11 cellular contexts compared by ENCODE assay signal in genomic region chr14:104117341-104118005, GRCh38. TPM values are rescaled to one million over a fixed set of nuclear protein-coding genes. Genes with fewer than 3 reads are reported as not detected.
DNase-seq lines count a peak whose midpoint lies in the region; ATAC-seq and TF ChIP-seq lines count a peak whose summit lies in the region.
"Had no signal": no experiment of that assay in that cellular context is flagged by ENCODE, and none has a peak within 500 bp of the region (broad histone marks: within the 10 kb centered on the region; RNA-seq: fewer than 3 reads in every experiment).

No MANE protein-coding gene starts in this region.

- H3K4me1 ChIP-seq in endodermal cell (ENCODE audit: control insufficient read depth, insufficient read depth, low read length) (no peaks in the 10 kb centered on the region), urinary bladder (ENCODE audit: insufficient read depth) (no peaks in the 10 kb centered on the region)

- no peaks in the 10 kb centered on the region for H3K9me3 Mint-ChIP-seq in endodermal cell
- H3K9me3 Mint-ChIP-seq in mesothelial cell of epicardium: no peaks in the 10 kb centered on the region
- H3K9me3 Mint-ChIP-seq in activated CD4-positive, alpha-beta T cell treated with anti-CD3 and anti-CD28 coated beads, Interleukin-2, amount 10 ng/mL, durations not matched to agents 24 days and 14 days: no peaks in the 10 kb centered on the region
- H3K9me3 Mint-ChIP-seq: activated CD4-positive, alpha-beta memory T cell treated with anti-CD3 and anti-CD28 coated beads for 36 hours had no signal

- H3K36me3 Mint-ChIP-seq in endodermal cell (ENCODE audit: low read depth) (no peaks in the 10 kb centered on the region), mesothelial cell of epicardium (no peaks in the 10 kb centered on the region)
- H3K36me3 Mint-ChIP-seq in activated CD4-positive, alpha-beta T cell treated with anti-CD3 and anti-CD28 coated beads, Interleukin-2, amount 10 ng/mL, durations not matched to agents 24 days and 14 days (ENCODE audit: low read depth): no peaks in the 10 kb centered on the region
- H3K36me3 Mint-ChIP-seq: activated CD4-positive, alpha-beta memory T cell treated with anti-CD3 and anti-CD28 coated beads for 36 hours had no signal

- H3K9me3 ChIP-seq in endodermal cell (ENCODE audit: control insufficient read depth, low read length): no peaks in the 10 kb centered on the region

- no peak overlapping the region for H3K27ac ChIP-seq in endodermal cell (ENCODE audit: low read depth, low read length)
- peak overlapping the region; percentile 47 for H3K27ac ChIP-seq in urinary bladder (ENCODE audit: low read depth)

- H3K27me3 ChIP-seq in endodermal cell (ENCODE audit: control insufficient read depth, insufficient read depth, low read length, poor library complexity, severe bottlenecking): peaks cover 73% of the 10 kb centered on the region

- intact Hi-C loops in activated CD4-positive, alpha-beta T cell treated with anti-CD3 and anti-CD28 coated beads, Interleukin-2, amount 10 ng/mL, durations not matched to agents 24 days and 14 days (cut with micrococcal nuclease): no loop called here

- H3K4me3 Mint-ChIP-seq in endodermal cell: no peak overlapping the region
- peak overlapping the region; percentile 62 for H3K4me3 Mint-ChIP-seq in mesothelial cell of epicardium
- no peak overlapping the region for H3K4me3 Mint-ChIP-seq in activated CD4-positive, alpha-beta T cell treated with anti-CD3 and anti-CD28 coated beads, Interleukin-2, amount 10 ng/mL, durations not matched to agents 24 days and 14 days
- H3K4me3 Mint-ChIP-seq: activated CD4-positive, alpha-beta memory T cell treated with anti-CD3 and anti-CD28 coated beads for 36 hours had no signal

- TF ChIP-seq CTCF in endodermal cell (conservative IDR thresholded peaks at IDR 0.05): peak; percentile 20
- no peak for TF ChIP-seq CTCF in mesothelial cell of epicardium (IDR thresholded peaks at IDR 0.05; ENCODE audit: unreplicated experiment)

- ATAC-seq in GM19023 (IDR thresholded peaks at IDR 0.05; ENCODE audit: unreplicated experiment) (no peak), GM18870 (IDR thresholded peaks at IDR 0.05; ENCODE audit: unreplicated experiment) (no peak)

- WGBS in endodermal cell (ENCODE audit: insufficient coverage in 1 of 2, insufficient read length in 1 of 2), 2 experiments: 24 to 26% methylated on average over 34 to 71 of the region's 71 CpGs
- 5% methylated on average over 71 of the region's 71 CpGs for WGBS in urinary bladder

- no peak overlapping the region for H3K27ac Mint-ChIP-seq in endodermal cell
- peak overlapping the region; percentile 21 for H3K27ac Mint-ChIP-seq in mesothelial cell of epicardium
- H3K27ac Mint-ChIP-seq in activated CD4-positive, alpha-beta T cell treated with anti-CD3 and anti-CD28 coated beads, Interleukin-2, amount 10 ng/mL, durations not matched to agents 24 days and 14 days: no peak overlapping the region
- H3K27ac Mint-ChIP-seq: activated CD4-positive, alpha-beta memory T cell treated with anti-CD3 and anti-CD28 coated beads for 36 hours had no signal

- H3K4me3 ChIP-seq in endodermal cell (ENCODE audit: low read length) (no peak overlapping the region), urinary bladder (ENCODE audit: low read depth, low read length) (peak overlapping the region; percentile 42)

- peak; percentile 1 for DNase-seq in stimulated activated CD4-positive, alpha-beta T cell treated with anti-CD3 and anti-CD28 coated beads, Interleukin-15, amount 100 ng/mL, for 24 hours
- no peak for DNase-seq in stimulated activated CD4-positive, alpha-beta T cell treated with anti-CD3 and anti-CD28 coated beads, Interleukin-2, amount 100 ng/mL, for 48 hours
- DNase-seq in endodermal cell (peak; percentile 67), mesothelial cell of epicardium (ENCODE audit: low spot score in 2 of 2, unreplicated experiment in 2 of 2) (peak; percentile 19 to 44)
- no peak for DNase-seq in activated CD4-positive, alpha-beta T cell treated with anti-CD3 and anti-CD28 coated beads, Interleukin-2, amount 10 ng/mL, durations not matched to agents 24 days and 14 days
- DNase-seq: activated CD4-positive, alpha-beta memory T cell treated with anti-CD3 and anti-CD28 coated beads for 36 hours; NCI-H1694; SHP77 had no signal

- H3K4me1 Mint-ChIP-seq in endodermal cell: no peaks in the 10 kb centered on the region
- H3K4me1 Mint-ChIP-seq in mesothelial cell of epicardium: peaks cover 10% of the 10 kb centered on the region
- H3K4me1 Mint-ChIP-seq in activated CD4-positive, alpha-beta T cell treated with anti-CD3 and anti-CD28 coated beads, Interleukin-2, amount 10 ng/mL, durations not matched to agents 24 days and 14 days: no peaks in the 10 kb centered on the region

- H3K27me3 Mint-ChIP-seq in endodermal cell (ENCODE audit: insufficient read depth): peaks cover 65% of the 10 kb centered on the region
- peaks cover 58% of the 10 kb centered on the region for H3K27me3 Mint-ChIP-seq in mesothelial cell of epicardium (ENCODE audit: low read depth)
- H3K27me3 Mint-ChIP-seq in activated CD4-positive, alpha-beta T cell treated with anti-CD3 and anti-CD28 coated beads, Interleukin-2, amount 10 ng/mL, durations not matched to agents 24 days and 14 days: peaks cover 23% of the 10 kb centered on the region

- H3K9ac ChIP-seq in endodermal cell (ENCODE audit: extremely low read depth, low read length, poor library complexity, severe bottlenecking): no peak overlapping the region

- no peaks in the 10 kb centered on the region for H3K36me3 ChIP-seq in endodermal cell (ENCODE audit: control insufficient read depth, insufficient read depth, low read length)
- no peaks in the 10 kb centered on the region for H3K36me3 ChIP-seq in urinary bladder (ENCODE audit: insufficient read depth)

RNA-seq across cellular contexts. Expression of gene KIF26A, which starts 20.9 kb away (rescaled TPM):
- total RNA-seq in endodermal cell (10 to 100 TPM; 36.7 to 54.8 TPM), mesothelial cell of epicardium (18.4 to 20.0 TPM (median 19.4 TPM) in 3 replicates), urinary bladder (8.5 TPM)
- 9.9 TPM for polyA plus RNA-seq in endodermal cell (2013, experiment 1 of 2)
- 8.4 TPM for polyA plus RNA-seq in endodermal cell (2013, experiment 2 of 2)
- 5.7 TPM for polyA plus RNA-seq in urinary bladder
- total RNA-seq in activated CD4-positive, alpha-beta T cell treated with anti-CD3 and anti-CD28 coated beads, Interleukin-2, amount 10 ng/mL, durations not matched to agents 24 days and 14 days: 0.24 and 0.26 TPM in 2 replicates

RNA-seq across cellular contexts. Expression of gene ASPG, which starts 32.0 kb away (rescaled TPM):
- total RNA-seq in endodermal cell: 1 to 10 TPM in 1 of 2 donors, under 1 TPM in 1; 0.71 to 1.4 TPM
- 0.32 TPM for polyA plus RNA-seq in endodermal cell (2013, experiment 1 of 2)
- 0.33 TPM for polyA plus RNA-seq in endodermal cell (2013, experiment 2 of 2)
- 3.3 to 4.0 TPM (median 3.6 TPM) in 3 replicates for total RNA-seq in mesothelial cell of epicardium
- total RNA-seq in urinary bladder: 2.2 TPM
- polyA plus RNA-seq in urinary bladder: 2.7 TPM
- total RNA-seq in activated CD4-positive, alpha-beta T cell treated with anti-CD3 and anti-CD28 coated beads, Interleukin-2, amount 10 ng/mL, durations not matched to agents 24 days and 14 days: not detected in 2 replicates
- total RNA-seq: activated CD4-positive, alpha-beta memory T cell treated with anti-CD3 and anti-CD28 coated beads for 36 hours had no signal

Comparison
In these comparisons a context has a peak if more than half of its experiments do, and no peak if none do; other contexts are left out.
1. DNase-seq: peak in stimulated activated CD4-positive, alpha-beta T cell treated with anti-CD3 and anti-CD28 coated beads, Interleukin-15, amount 100 ng/mL, for 24 hours (single experiment), endodermal cell (single experiment) and mesothelial cell of epicardium (2 of 2); none in stimulated activated CD4-positive, alpha-beta T cell treated with anti-CD3 and anti-CD28 coated beads, Interleukin-2, amount 100 ng/mL, for 48 hours (0 of 2) and activated CD4-positive, alpha-beta T cell treated with anti-CD3 and anti-CD28 coated beads, Interleukin-2, amount 10 ng/mL, durations not matched to agents 24 days and 14 days (single experiment).